1 cellular context compared by ENCODE assay signal in the genomic region with DNA sequence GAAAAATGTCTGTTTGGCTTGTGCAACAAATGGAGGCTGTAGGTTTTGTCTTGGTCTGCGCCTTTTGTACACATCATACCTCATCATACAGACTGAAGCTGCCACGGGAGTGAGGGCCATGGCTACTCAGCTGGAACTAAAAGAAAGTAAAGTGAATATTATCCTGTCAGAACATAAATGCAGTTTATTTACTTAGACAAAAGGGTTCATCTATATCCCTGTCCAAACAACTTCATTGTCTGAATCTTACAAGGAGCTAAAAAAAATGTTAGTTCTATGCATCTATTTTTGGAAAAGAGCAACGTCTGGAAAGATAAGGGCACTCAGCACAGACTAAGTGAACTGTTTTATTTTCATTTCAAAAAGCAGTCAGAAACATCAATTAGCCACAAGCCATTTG.
TF ChIP-seq lines count a peak whose summit lies in the region.

No MANE protein-coding gene starts in this region.

TF ChIP-seq in IMR-90, 13 proteins besides CTCF, POLR2A, EP300 and RAD21:
- TF ChIP-seq CEBPB (IDR thresholded peaks at IDR 0.05; ENCODE audit: low read depth, low read length), result no peak
- TF ChIP-seq MAZ (IDR thresholded peaks at IDR 0.05; ENCODE audit: borderline replicate concordance, low read depth, low read length), result no peak
- TF ChIP-seq, protein P1, sequence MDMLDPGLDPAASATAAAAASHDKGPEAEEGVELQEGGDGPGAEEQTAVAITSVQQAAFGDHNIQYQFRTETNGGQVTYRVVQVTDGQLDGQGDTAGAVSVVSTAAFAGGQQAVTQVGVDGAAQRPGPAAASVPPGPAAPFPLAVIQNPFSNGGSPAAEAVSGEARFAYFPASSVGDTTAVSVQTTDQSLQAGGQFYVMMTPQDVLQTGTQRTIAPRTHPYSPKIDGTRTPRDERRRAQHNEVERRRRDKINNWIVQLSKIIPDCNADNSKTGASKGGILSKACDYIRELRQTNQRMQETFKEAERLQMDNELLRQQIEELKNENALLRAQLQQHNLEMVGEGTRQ (IDR thresholded peaks at IDR 0.05; ENCODE audit: low read depth, low read length), result no peak
- no peak for TF ChIP-seq MXI1 (IDR thresholded peaks at IDR 0.05; ENCODE audit: borderline replicate concordance, low read depth, low read length)
- TF ChIP-seq, protein P2, sequence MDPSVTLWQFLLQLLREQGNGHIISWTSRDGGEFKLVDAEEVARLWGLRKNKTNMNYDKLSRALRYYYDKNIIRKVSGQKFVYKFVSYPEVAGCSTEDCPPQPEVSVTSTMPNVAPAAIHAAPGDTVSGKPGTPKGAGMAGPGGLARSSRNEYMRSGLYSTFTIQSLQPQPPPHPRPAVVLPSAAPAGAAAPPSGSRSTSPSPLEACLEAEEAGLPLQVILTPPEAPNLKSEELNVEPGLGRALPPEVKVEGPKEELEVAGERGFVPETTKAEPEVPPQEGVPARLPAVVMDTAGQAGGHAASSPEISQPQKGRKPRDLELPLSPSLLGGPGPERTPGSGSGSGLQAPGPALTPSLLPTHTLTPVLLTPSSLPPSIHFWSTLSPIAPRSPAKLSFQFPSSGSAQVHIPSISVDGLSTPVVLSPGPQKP (IDR thresholded peaks at IDR 0.05; ENCODE audit: borderline replicate concordance, low read depth, low read length), result no peak
- no peak for TF ChIP-seq MAFK (IDR thresholded peaks at IDR 0.05; ENCODE audit: low read depth, low read length)
- TF ChIP-seq CHD1 (IDR thresholded peaks at IDR 0.05; ENCODE audit: low read depth, low read length), result no peak
- no peak for TF ChIP-seq NFE2L2 (IDR thresholded peaks at IDR 0.05; ENCODE audit: low read depth, low read length)
